1 cellular context compared by ENCODE assay signal in genomic region chr7:82697897-82698296, GRCh38.
A peak's percentile ranks its signal among the peaks of the same experiment; 100 is the strongest.
TF ChIP-seq lines count a peak whose summit lies in the region.

No MANE protein-coding gene starts in this region.

TF ChIP-seq in SK-N-SH, 30 proteins besides CTCF, POLR2A, EP300 and RAD21 (continued from another document):
- no peak for TF ChIP-seq IRF3 (IDR thresholded peaks at IDR 0.05; ENCODE audit: low read depth, low read length)
- TF ChIP-seq GABPA (IDR thresholded peaks at IDR 0.05; ENCODE audit: low read depth) = no peak
- TF ChIP-seq RXRA (IDR thresholded peaks at IDR 0.05; ENCODE audit: borderline replicate concordance, low read depth) = no peak
- TF ChIP-seq TEAD4 (IDR thresholded peaks at IDR 0.05; ENCODE audit: borderline replicate concordance, insufficient read depth) = peak; percentile 48; the same call in 1 of the 2 replicates
- TF ChIP-seq EZH2phosphoT487 (IDR thresholded peaks at IDR 0.05; ENCODE audit: borderline replicate concordance, low read depth) = no peak
- TF ChIP-seq TAF1 (IDR thresholded peaks at IDR 0.05; ENCODE audit: borderline replicate concordance, low read depth, low read length) = no peak
- no peak for TF ChIP-seq USF2 (IDR thresholded peaks at IDR 0.05; ENCODE audit: borderline replicate concordance, low read depth, low read length)
- peak; percentile 46; the same call in 1 of the 2 replicates for TF ChIP-seq JUND (IDR thresholded peaks at IDR 0.05)
- TF ChIP-seq MAX (IDR thresholded peaks at IDR 0.05; ENCODE audit: low read depth) = no peak
- no peak for TF ChIP-seq FOXM1 (IDR thresholded peaks at IDR 0.05; ENCODE audit: low read depth)
- peak; percentile 62 for TF ChIP-seq TCF12 (IDR thresholded peaks at IDR 0.05)
- TF ChIP-seq USF1 (IDR thresholded peaks at IDR 0.05; ENCODE audit: borderline replicate concordance, low read depth) = no peak
- no peak for TF ChIP-seq ZBTB33 (IDR thresholded peaks at IDR 0.05; ENCODE audit: borderline replicate concordance, low read depth)
- TF ChIP-seq FOSL2 (IDR thresholded peaks at IDR 0.05; ENCODE audit: borderline replicate concordance, low read depth) = peak; percentile 33; the same call in 1 of the 2 replicates
- no peak for TF ChIP-seq RFX5 (IDR thresholded peaks at IDR 0.05; ENCODE audit: low read length)
- no peak for TF ChIP-seq NRF1 (IDR thresholded peaks at IDR 0.05; ENCODE audit: low read depth, low read length)
- TF ChIP-seq CHD2 (IDR thresholded peaks at IDR 0.05; ENCODE audit: low read length, partially characterized antibody) = no peak
- TF ChIP-seq MEF2A (IDR thresholded peaks at IDR 0.05; ENCODE audit: borderline replicate concordance, low read depth) = peak; percentile 14; the same call in 1 of the 2 replicates
- no peak for TF ChIP-seq RCOR1 (IDR thresholded peaks at IDR 0.05; ENCODE audit: low read length)
- no peak for TF ChIP-seq GATA2 (CRISPR knock-in tag; IDR thresholded peaks at IDR 0.05)
- no peak for TF ChIP-seq POLR2AphosphoS5 (IDR thresholded peaks at IDR 0.05; ENCODE audit: low read depth, low read length)
- no peak for TF ChIP-seq ELF1 (IDR thresholded peaks at IDR 0.05)
- TF ChIP-seq YY1 (IDR thresholded peaks at IDR 0.05; ENCODE audit: low read depth) = no peak
- peak; percentile 72 for TF ChIP-seq PBX3 (IDR thresholded peaks at IDR 0.05)
